ENCODE assay signal across 8 cellular contexts in the genomic region with DNA sequence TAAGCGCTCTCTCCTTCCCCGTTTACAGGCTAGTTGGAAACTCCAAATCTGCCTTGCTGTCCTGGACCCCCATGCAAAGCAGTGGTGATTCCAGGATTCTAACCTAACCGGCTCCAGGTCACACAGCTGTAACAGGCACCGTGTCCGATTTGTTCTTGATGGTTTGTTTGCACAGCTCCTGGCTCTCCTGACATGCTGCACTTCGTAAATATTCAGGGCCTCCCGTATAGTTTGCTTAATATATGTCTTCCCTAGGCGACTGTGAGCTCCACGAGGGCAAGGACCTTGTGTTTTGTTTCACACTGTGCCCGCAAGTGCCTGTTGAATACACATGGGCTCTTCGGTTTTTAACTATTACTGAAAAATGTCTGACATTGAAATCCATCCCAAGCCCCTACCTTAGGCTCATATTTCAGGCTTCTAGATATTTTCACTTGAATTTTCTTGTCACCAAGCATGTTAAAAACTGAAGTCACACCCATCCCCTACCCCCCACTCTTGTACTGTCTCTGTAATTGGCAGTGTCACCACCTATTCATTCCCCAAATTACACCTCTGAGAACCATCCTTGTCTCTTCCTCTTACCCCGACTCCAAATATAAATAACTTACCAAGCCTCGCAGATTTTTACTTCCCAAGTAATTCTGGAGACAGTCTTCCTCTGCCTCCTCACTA. TPM values are rescaled to one million over a fixed set of nuclear protein-coding genes. Genes with fewer than 3 reads are reported as not detected.
DNase-seq lines count a peak whose midpoint lies in the region; ATAC-seq, FAIRE-seq and TF ChIP-seq lines count a peak whose summit lies in the region.

No MANE protein-coding gene starts in this region.

- no peaks in the 10 kb centered on the region for H3K9me3 Mint-ChIP-seq in effector memory CD8-positive, alpha-beta T cell

- in situ Hi-C loops in KBM-7 (cut with MboI; ENCODE audit: low pct_unique_long_range_greater_than_20kb, low sequenced_read_pairs), result no loop called here

- peaks cover 22 to 30% of the 10 kb centered on the region in 2 donors for H3K4me1 Mint-ChIP-seq in effector memory CD8-positive, alpha-beta T cell (ENCODE audit: low read depth in 2 of 2)

- H3K4me3 ChIP-seq in GM12865 (ENCODE audit: low read depth, low read length) (peak overlapping the region; percentile 65), dorsolateral prefrontal cortex (peak overlapping the region; percentile 75 to 97 (median 89)), pancreas (peak overlapping the region; percentile 42 to 87 (median 60))

- TF ChIP-seq CTCF in GM12865 (IDR thresholded peaks at IDR 0.05; ENCODE audit: insufficient read depth, low read depth, low read length, missing control alignments) (no peak), dorsolateral prefrontal cortex (IDR thresholded peaks at IDR 0.05 in 54 of 56, conservative IDR thresholded peaks at IDR 0.05 in 2 of 56; ENCODE audit: low read depth in 1 of 56, partially characterized antibody in 56 of 56) (no peak), pancreas (IDR thresholded peaks at IDR 0.05) (no peak)

- ATAC-seq in pancreas (peak; percentile 32 to 48 (median 41)), GM19023 (IDR thresholded peaks at IDR 0.05; ENCODE audit: unreplicated experiment) (no peak)
- no peak for ATAC-seq in effector memory CD8-positive, alpha-beta T cell (replicated peaks)

- DNase-seq in GM12865 (ENCODE audit: low read depth), result peak; percentile 41
- DNase-seq in NCI-H1694 (lab: John Stamatoyannopoulos, UW), result peak; percentile 36
- DNase-seq in dorsolateral prefrontal cortex, result no peak
- DNase-seq in pancreas, result peak in 4 of 6 donors; percentile 36 to 59 (median 42)
- no peak for DNase-seq in effector memory CD8-positive, alpha-beta T cell
- DNase-seq in activated effector memory CD4-positive, alpha-beta T cell treated with anti-CD3 and anti-CD28 coated beads, Interleukin-2, amount 50 U/mL, for 16 hours, result no peak
- no peak for DNase-seq in KBM-7

- FAIRE-seq in pancreas (lab: Jason Lieb, UNC), result no peak

- peaks cover 10 to 32% (median 26%) of the 10 kb centered on the region in 3 donors for H3K4me1 ChIP-seq in pancreas

- peaks cover 15% of the 10 kb centered on the region for H3K36me3 Mint-ChIP-seq in effector memory CD8-positive, alpha-beta T cell (ENCODE audit: insufficient read depth)

- no peaks in the 10 kb centered on the region for H3K36me3 ChIP-seq in pancreas

- H3K4me3 Mint-ChIP-seq in effector memory CD8-positive, alpha-beta T cell, result no peak overlapping the region

- no peaks in the 10 kb centered on the region for H3K27me3 Mint-ChIP-seq in effector memory CD8-positive, alpha-beta T cell

- intact Hi-C loops in dorsolateral prefrontal cortex (cut with DNase I), result loop anchor here in 1 of 2 donors (2.0 kb wide), 2 partner anchors 27 to 301 kb away; a partner anchor contains a TSS
- intact Hi-C loops in pancreas (cut with DNase I), result no loop called here

- H3K27me3 ChIP-seq in dorsolateral prefrontal cortex, result no peaks in the 10 kb centered on the region
- no peaks in the 10 kb centered on the region for H3K27me3 ChIP-seq in pancreas

- WGBS in pancreas, 2 donors, result 12% methylated on average over 13 of the region's 13 CpGs

- H3K27ac ChIP-seq in dorsolateral prefrontal cortex (peak overlapping the region; percentile 70 to 99 (median 96)), pancreas (peak overlapping the region; percentile 95 to 96 (median 96))

- H3K9me3 ChIP-seq in pancreas, result no peaks in the 10 kb centered on the region

- H3K27ac Mint-ChIP-seq in effector memory CD8-positive, alpha-beta T cell, result no peak overlapping the region

RNA-seq across cellular contexts. Expression of a gene that starts 1.0 kb away (rescaled TPM):
- total RNA-seq in dorsolateral prefrontal cortex (100 to 1,000 TPM; 107 to 165 (median 131) TPM), pancreas (10 to 100 TPM; 36.3 to 70.2 (median 44.2) TPM)
- 10 to 100 TPM; 17.0 to 23.4 TPM for polyA plus RNA-seq in pancreas

Comparison
In these comparisons a context has a peak if more than half of its experiments do, and no peak if none do; other contexts are left out.
1. DNase-seq: peak in GM12865 (single experiment), NCI-H1694 (single experiment) and pancreas (4 of 6); none in dorsolateral prefrontal cortex (0 of 10), effector memory CD8-positive, alpha-beta T cell (0 of 3), activated effector memory CD4-positive, alpha-beta T cell treated with anti-CD3 and anti-CD28 coated beads, Interleukin-2, amount 50 U/mL, for 16 hours (single experiment) and KBM-7 (single experiment).
2. ATAC-seq: peak in pancreas (4 of 4); none in GM19023 (single experiment) and effector memory CD8-positive, alpha-beta T cell (single experiment).
3. Peak in every context shown above with its lines, with median percentiles within 50 percentile points of each other: H3K4me3 ChIP-seq.